ENCODE assay signal across 1 cellular context in the genomic region with DNA sequence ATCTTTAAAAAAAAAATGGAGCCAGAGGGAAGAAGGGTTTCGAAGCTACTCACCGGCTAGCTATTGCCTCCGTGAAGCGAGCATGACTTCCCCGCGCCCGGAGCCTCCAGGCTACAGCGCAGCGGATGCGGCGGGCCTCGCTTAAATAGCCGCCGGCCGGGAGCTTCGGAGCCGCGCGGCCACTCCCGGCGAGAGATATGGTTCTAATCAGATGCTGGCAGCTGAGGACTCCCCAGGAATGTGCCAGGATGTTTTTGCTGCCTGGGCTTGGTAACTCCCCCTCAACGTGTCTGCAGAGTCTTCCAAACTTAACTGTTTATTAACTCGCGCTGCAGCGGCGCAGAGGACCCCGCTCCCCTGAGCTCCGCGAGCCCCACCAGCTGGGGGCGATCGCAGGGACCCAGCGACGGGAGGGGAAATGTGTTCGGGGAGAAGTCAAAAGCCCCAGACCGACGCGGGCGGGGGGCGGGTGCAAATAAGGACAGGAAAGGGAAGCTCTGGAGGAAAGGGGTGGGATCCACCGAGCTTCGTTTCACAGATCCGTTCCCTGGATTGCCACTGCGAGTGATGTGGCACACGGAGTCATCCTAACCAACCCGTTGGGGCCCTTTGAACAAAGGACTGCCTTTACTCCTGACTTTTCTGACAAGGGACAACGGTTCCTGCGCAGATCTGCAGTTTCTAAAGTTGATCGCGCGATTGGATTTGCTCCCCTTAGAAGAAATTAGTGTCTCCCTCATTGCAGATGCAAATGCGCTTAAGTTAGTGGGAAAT.
TF ChIP-seq lines count a peak whose summit lies in the region.

A gene (minus strand): TSS at position 230 of the 774 bp plus-strand sequence. CDS start 30,660 bp downstream, outside the sequence.

TF ChIP-seq in HepG2, 621 proteins besides CTCF, POLR2A, EP300 and RAD21 (continued from another document and continues in another):
- TF ChIP-seq, protein P1, sequence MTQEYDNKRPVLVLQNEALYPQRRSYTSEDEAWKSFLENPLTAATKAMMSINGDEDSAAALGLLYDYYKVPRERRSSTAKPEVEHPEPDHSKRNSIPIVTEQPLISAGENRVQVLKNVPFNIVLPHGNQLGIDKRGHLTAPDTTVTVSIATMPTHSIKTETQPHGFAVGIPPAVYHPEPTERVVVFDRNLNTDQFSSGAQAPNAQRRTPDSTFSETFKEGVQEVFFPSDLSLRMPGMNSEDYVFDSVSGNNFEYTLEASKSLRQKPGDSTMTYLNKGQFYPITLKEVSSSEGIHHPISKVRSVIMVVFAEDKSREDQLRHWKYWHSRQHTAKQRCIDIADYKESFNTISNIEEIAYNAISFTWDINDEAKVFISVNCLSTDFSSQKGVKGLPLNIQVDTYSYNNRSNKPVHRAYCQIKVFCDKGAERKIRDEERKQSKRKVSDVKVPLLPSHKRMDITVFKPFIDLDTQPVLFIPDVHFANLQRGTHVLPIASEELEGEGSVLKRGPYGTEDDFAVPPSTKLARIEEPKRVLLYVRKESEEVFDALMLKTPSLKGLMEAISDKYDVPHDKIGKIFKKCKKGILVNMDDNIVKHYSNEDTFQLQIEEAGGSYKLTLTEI (CRISPR knock-in tag; conservative IDR thresholded peaks at IDR 0.05) = no peak
- TF ChIP-seq IRX3 (CRISPR knock-in tag; IDR thresholded peaks at IDR 0.05; ENCODE audit: borderline replicate concordance, low read depth) (no peak), ZNF451 (CRISPR knock-in tag; IDR thresholded peaks at IDR 0.05) (no peak), ZNF124 (CRISPR knock-in tag; IDR thresholded peaks at IDR 0.05) (no peak), ZNF572 (CRISPR knock-in tag; IDR thresholded peaks at IDR 0.05) (no peak), NONO (IDR thresholded peaks at IDR 0.05) (no peak), NONO (CRISPR knock-in tag; conservative IDR thresholded peaks at IDR 0.05) (peak; percentile 48; the same call in 1 of the 2 replicates), KDM4B (CRISPR knock-in tag; IDR thresholded peaks at IDR 0.05) (no peak), ZC3H13 (CRISPR knock-in tag; IDR thresholded peaks at IDR 0.05) (no peak), RCOR2 (CRISPR knock-in tag; IDR thresholded peaks at IDR 0.05) (no peak; the same call in 1 of the 2 replicates), GLI4 (CRISPR knock-in tag; IDR thresholded peaks at IDR 0.05; ENCODE audit: borderline replicate concordance) (no peak), KMT2B (CRISPR knock-in tag; IDR thresholded peaks at IDR 0.05) (no peak; the same call in 1 of the 2 replicates), ARNT (IDR thresholded peaks at IDR 0.05) (no peak), ZNF747 (CRISPR knock-in tag; IDR thresholded peaks at IDR 0.05; ENCODE audit: borderline replicate concordance) (no peak), ZNF335 (CRISPR knock-in tag; IDR thresholded peaks at IDR 0.05) (0 out of 2 replicates have a peak, but pooled peaks have one; percentile 53), MATR3 (CRISPR knock-in tag; IDR thresholded peaks at IDR 0.05) (no peak), YY1 (IDR thresholded peaks at IDR 0.05; ENCODE audit: insufficient read depth, insufficient replicate concordance, low read depth, low read length) (no peak), NCOA2 (CRISPR knock-in tag; IDR thresholded peaks at IDR 0.05) (peak; percentile 36; the same call in 1 of the 2 replicates), ZNF256 (CRISPR knock-in tag; conservative IDR thresholded peaks at IDR 0.05) (no peak), BRCA1 (CRISPR knock-in tag; IDR thresholded peaks at IDR 0.05) (0 out of 2 replicates have a peak, but pooled peaks have one; percentile 46), HMG20B (CRISPR knock-in tag; conservative IDR thresholded peaks at IDR 0.05) (no peak), SETDB1 (CRISPR knock-in tag; IDR thresholded peaks at IDR 0.05; ENCODE audit: borderline replicate concordance) (no peak), SIX4 (CRISPR knock-in tag; IDR thresholded peaks at IDR 0.05) (0 out of 2 replicates have a peak, but pooled peaks have one; percentile 10), HES4 (CRISPR knock-in tag; IDR thresholded peaks at IDR 0.05; ENCODE audit: borderline replicate concordance) (no peak)
- TF ChIP-seq, protein P2, sequence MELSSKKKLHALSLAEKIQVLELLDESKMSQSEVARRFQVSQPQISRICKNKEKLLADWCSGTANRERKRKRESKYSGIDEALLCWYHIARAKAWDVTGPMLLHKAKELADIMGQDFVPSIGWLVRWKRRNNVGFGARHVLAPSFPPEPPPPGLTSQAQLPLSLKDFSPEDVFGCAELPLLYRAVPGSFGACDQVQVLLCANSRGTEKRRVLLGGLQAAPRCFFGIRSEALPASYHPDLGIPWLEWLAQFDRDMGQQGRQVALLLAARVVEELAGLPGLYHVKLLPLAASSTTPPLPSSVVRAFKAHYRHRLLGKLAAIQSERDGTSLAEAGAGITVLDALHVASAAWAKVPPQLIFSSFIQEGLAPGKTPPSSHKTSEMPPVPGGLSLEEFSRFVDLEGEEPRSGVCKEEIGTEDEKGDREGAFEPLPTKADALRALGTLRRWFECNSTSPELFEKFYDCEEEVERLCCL (CRISPR knock-in tag; IDR thresholded peaks at IDR 0.05; ENCODE audit: borderline replicate concordance) = no peak
- TF ChIP-seq, protein P3, sequence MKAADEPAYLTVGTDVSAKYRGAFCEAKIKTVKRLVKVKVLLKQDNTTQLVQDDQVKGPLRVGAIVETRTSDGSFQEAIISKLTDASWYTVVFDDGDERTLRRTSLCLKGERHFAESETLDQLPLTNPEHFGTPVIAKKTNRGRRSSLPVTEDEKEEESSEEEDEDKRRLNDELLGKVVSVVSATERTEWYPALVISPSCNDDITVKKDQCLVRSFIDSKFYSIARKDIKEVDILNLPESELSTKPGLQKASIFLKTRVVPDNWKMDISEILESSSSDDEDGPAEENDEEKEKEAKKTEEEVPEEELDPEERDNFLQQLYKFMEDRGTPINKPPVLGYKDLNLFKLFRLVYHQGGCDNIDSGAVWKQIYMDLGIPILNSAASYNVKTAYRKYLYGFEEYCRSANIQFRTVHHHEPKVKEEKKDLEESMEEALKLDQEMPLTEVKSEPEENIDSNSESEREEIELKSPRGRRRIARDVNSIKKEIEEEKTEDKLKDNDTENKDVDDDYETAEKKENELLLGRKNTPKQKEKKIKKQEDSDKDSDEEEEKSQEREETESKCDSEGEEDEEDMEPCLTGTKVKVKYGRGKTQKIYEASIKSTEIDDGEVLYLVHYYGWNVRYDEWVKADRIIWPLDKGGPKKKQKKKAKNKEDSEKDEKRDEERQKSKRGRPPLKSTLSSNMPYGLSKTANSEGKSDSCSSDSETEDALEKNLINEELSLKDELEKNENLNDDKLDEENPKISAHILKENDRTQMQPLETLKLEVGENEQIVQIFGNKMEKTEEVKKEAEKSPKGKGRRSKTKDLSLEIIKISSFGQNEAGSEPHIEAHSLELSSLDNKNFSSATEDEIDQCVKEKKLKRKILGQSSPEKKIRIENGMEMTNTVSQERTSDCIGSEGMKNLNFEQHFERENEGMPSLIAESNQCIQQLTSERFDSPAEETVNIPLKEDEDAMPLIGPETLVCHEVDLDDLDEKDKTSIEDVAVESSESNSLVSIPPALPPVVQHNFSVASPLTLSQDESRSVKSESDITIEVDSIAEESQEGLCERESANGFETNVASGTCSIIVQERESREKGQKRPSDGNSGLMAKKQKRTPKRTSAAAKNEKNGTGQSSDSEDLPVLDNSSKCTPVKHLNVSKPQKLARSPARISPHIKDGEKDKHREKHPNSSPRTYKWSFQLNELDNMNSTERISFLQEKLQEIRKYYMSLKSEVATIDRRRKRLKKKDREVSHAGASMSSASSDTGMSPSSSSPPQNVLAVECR (CRISPR knock-in tag; IDR thresholded peaks at IDR 0.05; ENCODE audit: borderline replicate concordance) = peak; percentile 71
- TF ChIP-seq, protein P4, sequence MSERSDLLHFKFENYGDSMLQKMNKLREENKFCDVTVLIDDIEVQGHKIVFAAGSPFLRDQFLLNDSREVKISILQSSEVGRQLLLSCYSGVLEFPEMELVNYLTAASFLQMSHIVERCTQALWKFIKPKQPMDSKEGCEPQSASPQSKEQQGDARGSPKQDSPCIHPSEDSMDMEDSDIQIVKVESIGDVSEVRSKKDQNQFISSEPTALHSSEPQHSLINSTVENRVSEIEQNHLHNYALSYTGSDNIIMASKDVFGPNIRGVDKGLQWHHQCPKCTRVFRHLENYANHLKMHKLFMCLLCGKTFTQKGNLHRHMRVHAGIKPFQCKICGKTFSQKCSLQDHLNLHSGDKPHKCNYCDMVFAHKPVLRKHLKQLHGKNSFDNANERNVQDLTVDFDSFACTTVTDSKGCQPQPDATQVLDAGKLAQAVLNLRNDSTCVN (CRISPR knock-in tag; IDR thresholded peaks at IDR 0.05; ENCODE audit: borderline replicate concordance) = no peak
- TF ChIP-seq, protein P5, sequence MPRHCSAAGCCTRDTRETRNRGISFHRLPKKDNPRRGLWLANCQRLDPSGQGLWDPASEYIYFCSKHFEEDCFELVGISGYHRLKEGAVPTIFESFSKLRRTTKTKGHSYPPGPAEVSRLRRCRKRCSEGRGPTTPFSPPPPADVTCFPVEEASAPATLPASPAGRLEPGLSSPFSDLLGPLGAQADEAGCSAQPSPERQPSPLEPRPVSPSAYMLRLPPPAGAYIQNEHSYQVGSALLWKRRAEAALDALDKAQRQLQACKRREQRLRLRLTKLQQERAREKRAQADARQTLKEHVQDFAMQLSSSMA (CRISPR knock-in tag; IDR thresholded peaks at IDR 0.05) = no peak
- TF ChIP-seq, protein P6, sequence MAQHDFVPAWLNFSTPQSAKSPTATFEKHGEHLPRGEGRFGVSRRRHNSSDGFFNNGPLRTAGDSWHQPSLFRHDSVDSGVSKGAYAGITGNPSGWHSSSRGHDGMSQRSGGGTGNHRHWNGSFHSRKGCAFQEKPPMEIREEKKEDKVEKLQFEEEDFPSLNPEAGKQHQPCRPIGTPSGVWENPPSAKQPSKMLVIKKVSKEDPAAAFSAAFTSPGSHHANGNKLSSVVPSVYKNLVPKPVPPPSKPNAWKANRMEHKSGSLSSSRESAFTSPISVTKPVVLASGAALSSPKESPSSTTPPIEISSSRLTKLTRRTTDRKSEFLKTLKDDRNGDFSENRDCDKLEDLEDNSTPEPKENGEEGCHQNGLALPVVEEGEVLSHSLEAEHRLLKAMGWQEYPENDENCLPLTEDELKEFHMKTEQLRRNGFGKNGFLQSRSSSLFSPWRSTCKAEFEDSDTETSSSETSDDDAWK (CRISPR knock-in tag; IDR thresholded peaks at IDR 0.05) = no peak
- TF ChIP-seq, protein P7, sequence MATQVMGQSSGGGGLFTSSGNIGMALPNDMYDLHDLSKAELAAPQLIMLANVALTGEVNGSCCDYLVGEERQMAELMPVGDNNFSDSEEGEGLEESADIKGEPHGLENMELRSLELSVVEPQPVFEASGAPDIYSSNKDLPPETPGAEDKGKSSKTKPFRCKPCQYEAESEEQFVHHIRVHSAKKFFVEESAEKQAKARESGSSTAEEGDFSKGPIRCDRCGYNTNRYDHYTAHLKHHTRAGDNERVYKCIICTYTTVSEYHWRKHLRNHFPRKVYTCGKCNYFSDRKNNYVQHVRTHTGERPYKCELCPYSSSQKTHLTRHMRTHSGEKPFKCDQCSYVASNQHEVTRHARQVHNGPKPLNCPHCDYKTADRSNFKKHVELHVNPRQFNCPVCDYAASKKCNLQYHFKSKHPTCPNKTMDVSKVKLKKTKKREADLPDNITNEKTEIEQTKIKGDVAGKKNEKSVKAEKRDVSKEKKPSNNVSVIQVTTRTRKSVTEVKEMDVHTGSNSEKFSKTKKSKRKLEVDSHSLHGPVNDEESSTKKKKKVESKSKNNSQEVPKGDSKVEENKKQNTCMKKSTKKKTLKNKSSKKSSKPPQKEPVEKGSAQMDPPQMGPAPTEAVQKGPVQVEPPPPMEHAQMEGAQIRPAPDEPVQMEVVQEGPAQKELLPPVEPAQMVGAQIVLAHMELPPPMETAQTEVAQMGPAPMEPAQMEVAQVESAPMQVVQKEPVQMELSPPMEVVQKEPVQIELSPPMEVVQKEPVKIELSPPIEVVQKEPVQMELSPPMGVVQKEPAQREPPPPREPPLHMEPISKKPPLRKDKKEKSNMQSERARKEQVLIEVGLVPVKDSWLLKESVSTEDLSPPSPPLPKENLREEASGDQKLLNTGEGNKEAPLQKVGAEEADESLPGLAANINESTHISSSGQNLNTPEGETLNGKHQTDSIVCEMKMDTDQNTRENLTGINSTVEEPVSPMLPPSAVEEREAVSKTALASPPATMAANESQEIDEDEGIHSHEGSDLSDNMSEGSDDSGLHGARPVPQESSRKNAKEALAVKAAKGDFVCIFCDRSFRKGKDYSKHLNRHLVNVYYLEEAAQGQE (IDR thresholded peaks at IDR 0.05; ENCODE audit: borderline replicate concordance in 1 of 2, low read depth in 1 of 2, low read length in 2 of 2) = 0 out of 4 replicates have a peak, but pooled peaks of 1 of the 2 experiments have one; percentile 18
- TF ChIP-seq, protein P8, sequence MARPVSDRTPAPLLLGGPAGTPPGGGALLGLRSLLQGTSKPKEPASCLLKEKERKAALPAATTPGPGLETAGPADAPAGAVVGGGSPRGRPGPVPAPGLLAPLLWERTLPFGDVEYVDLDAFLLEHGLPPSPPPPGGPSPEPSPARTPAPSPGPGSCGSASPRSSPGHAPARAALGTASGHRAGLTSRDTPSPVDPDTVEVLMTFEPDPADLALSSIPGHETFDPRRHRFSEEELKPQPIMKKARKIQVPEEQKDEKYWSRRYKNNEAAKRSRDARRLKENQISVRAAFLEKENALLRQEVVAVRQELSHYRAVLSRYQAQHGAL (CRISPR knock-in tag; IDR thresholded peaks at IDR 0.05; ENCODE audit: not compliant biosample characterization) = no peak
- TF ChIP-seq, protein P9, sequence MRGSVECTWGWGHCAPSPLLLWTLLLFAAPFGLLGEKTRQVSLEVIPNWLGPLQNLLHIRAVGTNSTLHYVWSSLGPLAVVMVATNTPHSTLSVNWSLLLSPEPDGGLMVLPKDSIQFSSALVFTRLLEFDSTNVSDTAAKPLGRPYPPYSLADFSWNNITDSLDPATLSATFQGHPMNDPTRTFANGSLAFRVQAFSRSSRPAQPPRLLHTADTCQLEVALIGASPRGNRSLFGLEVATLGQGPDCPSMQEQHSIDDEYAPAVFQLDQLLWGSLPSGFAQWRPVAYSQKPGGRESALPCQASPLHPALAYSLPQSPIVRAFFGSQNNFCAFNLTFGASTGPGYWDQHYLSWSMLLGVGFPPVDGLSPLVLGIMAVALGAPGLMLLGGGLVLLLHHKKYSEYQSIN (CRISPR knock-in tag; IDR thresholded peaks at IDR 0.05; ENCODE audit: borderline replicate concordance) = no peak
- TF ChIP-seq, protein P10, sequence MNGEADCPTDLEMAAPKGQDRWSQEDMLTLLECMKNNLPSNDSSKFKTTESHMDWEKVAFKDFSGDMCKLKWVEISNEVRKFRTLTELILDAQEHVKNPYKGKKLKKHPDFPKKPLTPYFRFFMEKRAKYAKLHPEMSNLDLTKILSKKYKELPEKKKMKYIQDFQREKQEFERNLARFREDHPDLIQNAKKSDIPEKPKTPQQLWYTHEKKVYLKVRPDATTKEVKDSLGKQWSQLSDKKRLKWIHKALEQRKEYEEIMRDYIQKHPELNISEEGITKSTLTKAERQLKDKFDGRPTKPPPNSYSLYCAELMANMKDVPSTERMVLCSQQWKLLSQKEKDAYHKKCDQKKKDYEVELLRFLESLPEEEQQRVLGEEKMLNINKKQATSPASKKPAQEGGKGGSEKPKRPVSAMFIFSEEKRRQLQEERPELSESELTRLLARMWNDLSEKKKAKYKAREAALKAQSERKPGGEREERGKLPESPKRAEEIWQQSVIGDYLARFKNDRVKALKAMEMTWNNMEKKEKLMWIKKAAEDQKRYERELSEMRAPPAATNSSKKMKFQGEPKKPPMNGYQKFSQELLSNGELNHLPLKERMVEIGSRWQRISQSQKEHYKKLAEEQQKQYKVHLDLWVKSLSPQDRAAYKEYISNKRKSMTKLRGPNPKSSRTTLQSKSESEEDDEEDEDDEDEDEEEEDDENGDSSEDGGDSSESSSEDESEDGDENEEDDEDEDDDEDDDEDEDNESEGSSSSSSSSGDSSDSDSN (CRISPR knock-in tag; IDR thresholded peaks at IDR 0.05) = peak; percentile 83
